26 cellular contexts compared by ENCODE assay signal in genomic region chrX:8960809-8961413, GRCh38.
DNase-seq lines count a peak whose midpoint lies in the region; ATAC-seq, FAIRE-seq and TF ChIP-seq lines count a peak whose summit lies in the region.
"Had no signal": no experiment of that assay in that cellular context is flagged by ENCODE, and none has a peak within 500 bp of the region (broad histone marks: within the 10 kb centered on the region; RNA-seq: fewer than 3 reads in every experiment).

No MANE protein-coding gene starts in this region.

- H3K9ac ChIP-seq in fibroblast of lung (ENCODE audit: insufficient read depth, low read length) (no peak overlapping the region), HepG2 (ENCODE audit: insufficient read depth, low read depth, low read length) (no peak overlapping the region)

- H3K27me3 Mint-ChIP-seq in GM23338 (ENCODE audit: insufficient read depth, low read depth, poor library complexity): no peaks in the 10 kb centered on the region

- H2AFZ ChIP-seq in GM23338: no peak overlapping the region
- no peak overlapping the region for H2AFZ ChIP-seq in fibroblast of lung (ENCODE audit: low read length)
- H2AFZ ChIP-seq in HepG2 (ENCODE audit: low read length): no peak overlapping the region

- ATAC-seq in GM23338 (peak; percentile 81), HepG2 (no peak), esophagus mucosa (no peak)
- ATAC-seq: activated CD4-positive, CD25-positive, alpha-beta regulatory T cell treated with anti-CD3 and anti-CD28 coated beads, Interleukin-2, amount 50 U/mL, for 24 hours; psoas muscle; T-helper 17 cell had no signal

- intact Hi-C loops in HepG2 (cut with micrococcal nuclease; ENCODE audit: unreplicated experiment): no loop called here

- H3K27me3 ChIP-seq in GM23338 (ENCODE audit: insufficient read depth) (no peaks in the 10 kb centered on the region), fibroblast of lung (ENCODE audit: control insufficient read depth, insufficient read depth, low read length) (no peaks in the 10 kb centered on the region), HepG2 (ENCODE audit: control insufficient read depth in 1 of 2, insufficient read depth in 2 of 2, low read length in 2 of 2) (no peaks in the 10 kb centered on the region)
- H3K27me3 ChIP-seq: stomach had no signal

- H3K9me3 Mint-ChIP-seq in GM23338: peaks cover 16% of the 10 kb centered on the region

- H3K4me3 ChIP-seq in GM23338 (no peak overlapping the region), fibroblast of lung (replicated peaks in 1 of 4; ENCODE audit: control extremely low read depth in 1 of 4, insufficient read depth in 1 of 4, low read depth in 3 of 4, low read length in 4 of 4) (no peak overlapping the region), HepG2 (replicated peaks in 1 of 3; ENCODE audit: insufficient read depth in 1 of 3, low read depth in 2 of 3, low read length in 3 of 3) (no peak overlapping the region)
- H3K4me3 ChIP-seq: coronary artery, psoas muscle, stomach had no signal

- WGBS in HepG2 (ENCODE audit: low lambda C conversion rate): 65% methylated on average over 5 of the region's 5 CpGs

- no peaks in the 10 kb centered on the region for H3F3A ChIP-seq in GM23338 (replicated peaks; ENCODE audit: low read depth)

- H4K20me1 ChIP-seq in GM23338 (replicated peaks; ENCODE audit: insufficient read depth) (no peaks in the 10 kb centered on the region), fibroblast of lung (ENCODE audit: control insufficient read depth, extremely low read depth, insufficient read depth, low read length) (no peaks in the 10 kb centered on the region), HepG2 (ENCODE audit: insufficient read depth, low read length) (no peaks in the 10 kb centered on the region)

- TF ChIP-seq POLR2A in HepG2 (IDR thresholded peaks at IDR 0.05; ENCODE audit: insufficient read depth in 1 of 2, low read depth in 2 of 2, low read length in 2 of 2): no peak

- H3K27ac ChIP-seq in GM23338 (ENCODE audit: low read depth) (peak overlapping the region; percentile 24; the same call in 1 of the 2 replicates), fibroblast of lung (ENCODE audit: insufficient read depth, low read length) (no peak overlapping the region), HepG2 (ENCODE audit: extremely low read length, insufficient read depth, low read length) (no peak overlapping the region)
- H3K27ac ChIP-seq: coronary artery, psoas muscle, stomach had no signal

- no peak for FAIRE-seq in HepG2 (lab: Jason Lieb, UNC)
- FAIRE-seq: GM12892, urothelium cell line had no signal

- CTCF ChIA-PET in HepG2 (lab: Yijun Ruan, JAX; ENCODE audit: low intra/inter-chr PET ratio, low total read pairs): no interaction called here

- peaks cover 24% of the 10 kb centered on the region for H3K4me1 Mint-ChIP-seq in GM23338
- H3K4me1 Mint-ChIP-seq: CD8-positive, alpha-beta memory T cell; nephron progenitor cell; T-helper 17 cell had no signal

- POLR2A ChIA-PET in HepG2 (lab: Yijun Ruan, JAX): no interaction called here

- no peaks in the 10 kb centered on the region for H3K9me3 ChIP-seq in fibroblast of lung (ENCODE audit: control insufficient read depth, insufficient read depth, low read depth, low read length)
- no peaks in the 10 kb centered on the region for H3K9me3 ChIP-seq in HepG2 (ENCODE audit: low read length)
- H3K9me3 ChIP-seq: psoas muscle, stomach had no signal

- DNase-seq in AG08395 (ENCODE audit: low spot score) (peak; percentile 38), GM23338 (ENCODE audit: low spot score) (peak; percentile 49), NOMO-1 treated with dmso at 0.1 percent for 144 hours (lab: John Stamatoyannopoulos, UW; ENCODE audit: unreplicated experiment) (peak; percentile 48), fibroblast of lung (ENCODE audit: low read depth in 2 of 2) (peak; percentile 22 to 43), HepG2 (ENCODE audit: low spot score) (no peak), KG1 (lab: John Stamatoyannopoulos, UW) (no peak), HUDEP-2 (lab: John Stamatoyannopoulos, UW; ENCODE audit: unreplicated experiment in 76 of 76) (no peak)
- DNase-seq: 8988T; activated CD8-positive, alpha-beta memory T cell treated with anti-CD3 and anti-CD28 coated beads, Interleukin-2, amount 50 U/mL, for 4 hours; aorta; CD8-positive, alpha-beta memory T cell; glutamatergic neuron; H7; mammary epithelial cell; NCI-H2227 treated with DMSO at 0.1 percent for 48 hours; nephron progenitor cell; NK-92 treated with Interleukin-12 subunit alpha and Interleukin-12 subunit beta, amount 100 ng/mL, for 24 hours; psoas muscle; SHP77 treated with DMSO at 0.1 percent for 48 hours; stomach; T-helper 17 cell had no signal

- peak overlapping the region; percentile 19; the same call in 1 of the 2 replicates for H3K4me2 ChIP-seq in GM23338
- no peak overlapping the region for H3K4me2 ChIP-seq in fibroblast of lung (ENCODE audit: extremely low read depth, insufficient read depth, low read length)
- H3K4me2 ChIP-seq in HepG2 (ENCODE audit: low read depth, low read length): no peak overlapping the region

- H3K4me3 Mint-ChIP-seq in GM23338: no peak overlapping the region
- H3K4me3 Mint-ChIP-seq: CD8-positive, alpha-beta memory T cell; nephron progenitor cell; T-helper 17 cell had no signal

- H3K4me1 ChIP-seq in GM23338 (ENCODE audit: insufficient read depth) (peaks cover 9% of the 10 kb centered on the region), fibroblast of lung (ENCODE audit: control insufficient read depth, extremely low read depth, insufficient read depth, low read length) (no peaks in the 10 kb centered on the region), HepG2 (ENCODE audit: insufficient read depth, low read length) (no peaks in the 10 kb centered on the region)
- H3K4me1 ChIP-seq: psoas muscle, stomach had no signal

- no TSS peak for BruUV-seq in HepG2 (replicated peaks; lab: Mats Ljungman, UMichigan)

- H3K79me2 ChIP-seq in GM23338 (replicated peaks; ENCODE audit: insufficient read depth) (no peaks in the 10 kb centered on the region), fibroblast of lung (ENCODE audit: control insufficient read depth, insufficient read depth, low read length) (no peaks in the 10 kb centered on the region), HepG2 (ENCODE audit: insufficient read depth, low read length) (no peaks in the 10 kb centered on the region)

- H3K36me3 Mint-ChIP-seq in GM23338 (ENCODE audit: low read depth): peaks cover 13% of the 10 kb centered on the region; the same call in 1 of the 3 replicates
- H3K36me3 Mint-ChIP-seq: CD8-positive, alpha-beta memory T cell had no signal

- no peaks in the 10 kb centered on the region for H3K36me3 ChIP-seq in GM23338 (ENCODE audit: insufficient read depth)
- no peaks in the 10 kb centered on the region for H3K36me3 ChIP-seq in fibroblast of lung (ENCODE audit: control insufficient read depth, insufficient read depth, low read length)
- no peaks in the 10 kb centered on the region for H3K36me3 ChIP-seq in HepG2 (replicated peaks in 1 of 2; ENCODE audit: control insufficient read depth in 1 of 2, insufficient read depth in 2 of 2, low read length in 2 of 2)
- H3K36me3 ChIP-seq: stomach had no signal

- TF ChIP-seq CTCF in GM23338 (conservative IDR thresholded peaks at IDR 0.05; ENCODE audit: low read depth in 2 of 2) (no peak), fibroblast of lung (conservative IDR thresholded peaks at IDR 0.05 in 1 of 2, IDR thresholded peaks at IDR 0.05 in 1 of 2; ENCODE audit: low read depth in 1 of 2, low read length in 2 of 2) (no peak), HepG2 (CRISPR knock-in tag; IDR thresholded peaks at IDR 0.05) (no peak)

- TF ChIP-seq RAD21 in HepG2 (CRISPR knock-in tag; IDR thresholded peaks at IDR 0.05): no peak

- no peak overlapping the region for H3K27ac Mint-ChIP-seq in GM23338
- H3K27ac Mint-ChIP-seq: nephron progenitor cell, T-helper 17 cell had no signal

- in situ Hi-C loops in HepG2 (cut with HindIII; ENCODE audit: extremely low pct_ligation_motif_present, low pct_unique_long_range_greater_than_20kb): loop anchor here (25.0 kb wide), 1 partner anchor 751 kb away; no protein-coding TSS in a partner anchor

- no peaks in the 10 kb centered on the region; the same call in 1 of the 2 replicates for H3K9me2 ChIP-seq in GM23338 (ENCODE audit: insufficient read depth)

- TF ChIP-seq EP300 in HepG2 (IDR thresholded peaks at IDR 0.05; ENCODE audit: low read depth in 2 of 2, low read length in 2 of 2) (no peak), HepG2 (CRISPR knock-in tag; IDR thresholded peaks at IDR 0.05; ENCODE audit: borderline replicate concordance) (no peak)

TF ChIP-seq in GM23338, 12 proteins besides CTCF, POLR2A, EP300 and RAD21 (continues in another document):
- TF ChIP-seq NANOG (IDR thresholded peaks at IDR 0.05; ENCODE audit: borderline replicate concordance): no peak
- TF ChIP-seq STAT1 (IDR thresholded peaks at IDR 0.05; ENCODE audit: unreplicated experiment): no peak
- TF ChIP-seq POLR2AphosphoS5 (IDR thresholded peaks at IDR 0.05; ENCODE audit: low read depth): no peak

TF ChIP-seq in HepG2, 621 proteins besides CTCF, POLR2A, EP300 and RAD21 (continues in another document):
- TF ChIP-seq ZZZ3 (CRISPR knock-in tag; IDR thresholded peaks at IDR 0.05; ENCODE audit: borderline replicate concordance) (no peak), SMAD9 (CRISPR knock-in tag; IDR thresholded peaks at IDR 0.05) (no peak), ZNF674 (CRISPR knock-in tag; IDR thresholded peaks at IDR 0.05; ENCODE audit: low read depth) (no peak), TARDBP (CRISPR knock-in tag; IDR thresholded peaks at IDR 0.05) (no peak), ZNF143 (CRISPR knock-in tag; IDR thresholded peaks at IDR 0.05) (no peak), MBNL3 (CRISPR knock-in tag; conservative IDR thresholded peaks at IDR 0.05) (no peak), ZIK1 (CRISPR knock-in tag; IDR thresholded peaks at IDR 0.05; ENCODE audit: borderline replicate concordance, low read depth) (no peak), SP2 (CRISPR knock-in tag; IDR thresholded peaks at IDR 0.05) (no peak)
- TF ChIP-seq, protein P1, sequence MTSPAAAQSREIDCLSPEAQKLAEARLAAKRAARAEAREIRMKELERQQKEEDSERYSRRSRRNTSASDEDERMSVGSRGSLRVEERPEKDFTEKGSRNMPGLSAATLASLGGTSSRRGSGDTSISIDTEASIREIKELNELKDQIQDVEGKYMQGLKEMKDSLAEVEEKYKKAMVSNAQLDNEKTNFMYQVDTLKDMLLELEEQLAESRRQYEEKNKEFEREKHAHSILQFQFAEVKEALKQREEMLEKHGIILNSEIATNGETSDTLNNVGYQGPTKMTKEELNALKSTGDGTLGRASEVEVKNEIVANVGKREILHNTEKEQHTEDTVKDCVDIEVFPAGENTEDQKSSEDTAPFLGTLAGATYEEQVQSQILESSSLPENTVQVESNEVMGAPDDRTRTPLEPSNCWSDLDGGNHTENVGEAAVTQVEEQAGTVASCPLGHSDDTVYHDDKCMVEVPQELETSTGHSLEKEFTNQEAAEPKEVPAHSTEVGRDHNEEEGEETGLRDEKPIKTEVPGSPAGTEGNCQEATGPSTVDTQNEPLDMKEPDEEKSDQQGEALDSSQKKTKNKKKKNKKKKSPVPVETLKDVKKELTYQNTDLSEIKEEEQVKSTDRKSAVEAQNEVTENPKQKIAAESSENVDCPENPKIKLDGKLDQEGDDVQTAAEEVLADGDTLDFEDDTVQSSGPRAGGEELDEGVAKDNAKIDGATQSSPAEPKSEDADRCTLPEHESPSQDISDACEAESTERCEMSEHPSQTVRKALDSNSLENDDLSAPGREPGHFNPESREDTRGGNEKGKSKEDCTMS (CRISPR knock-in tag; conservative IDR thresholded peaks at IDR 0.05): no peak

Comparison
In these comparisons a context has a peak if more than half of its experiments do, and no peak if none do; other contexts are left out.
1. DNase-seq: peak in AG08395 (single experiment), GM23338 (single experiment), NOMO-1 treated with dmso at 0.1 percent for 144 hours (single experiment) and fibroblast of lung (2 of 2); none in HepG2 (single experiment), KG1 (single experiment) and HUDEP-2 (0 of 76).